12 cellular contexts compared by ENCODE assay signal in the genomic region with DNA sequence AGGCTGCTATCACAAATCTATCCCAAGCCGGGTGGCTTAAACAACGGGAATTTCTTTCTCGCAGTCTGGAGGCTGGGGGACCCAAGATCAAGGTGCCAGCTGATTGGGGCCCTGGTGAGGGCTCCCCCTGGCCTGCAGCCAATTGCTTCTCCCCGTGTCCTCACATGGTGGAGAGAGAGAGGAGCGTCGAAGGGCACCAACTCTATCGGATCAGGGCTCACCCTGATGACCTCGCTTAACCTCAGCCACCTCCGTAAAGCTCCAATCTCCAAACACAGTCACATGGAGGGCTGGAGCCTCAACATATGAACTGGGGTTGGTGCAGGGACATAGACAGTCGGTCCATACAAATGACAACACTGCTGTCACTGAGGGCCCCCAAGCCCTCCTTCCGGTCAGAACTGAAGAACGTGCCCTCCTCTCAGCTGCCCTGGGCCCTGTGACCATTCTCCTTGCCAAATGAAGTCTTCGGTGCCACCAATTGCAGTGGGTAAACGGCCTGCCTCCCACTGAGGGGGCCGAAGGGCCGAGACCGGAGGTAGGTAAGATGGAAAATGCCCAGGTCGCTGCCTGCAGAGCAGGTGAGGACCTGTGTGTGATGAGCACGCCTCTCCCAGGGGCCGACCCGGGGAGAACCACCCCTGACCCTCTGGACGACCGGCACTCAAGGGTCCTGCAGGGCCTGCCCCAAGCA.
DNase-seq lines count a peak whose midpoint lies in the region; ATAC-seq and TF ChIP-seq lines count a peak whose summit lies in the region.
"Had no signal": no experiment of that assay in that cellular context is flagged by ENCODE, and none has a peak within 500 bp of the region (broad histone marks: within the 10 kb centered on the region; RNA-seq: fewer than 3 reads in every experiment).

No MANE protein-coding gene starts in this region.

- H3K36me3 Mint-ChIP-seq in activated CD8-positive, alpha-beta memory T cell treated with anti-CD3 and anti-CD28 coated beads, Interleukin-2, amount 10 ng/mL, durations not matched to agents 7 days and 5 days = peaks cover 4% of the 10 kb centered on the region

- H2AFZ ChIP-seq in mesenchymal stem cell (ENCODE audit: low read depth, low read length) = no peak overlapping the region

- no peak overlapping the region for H3K4me3 ChIP-seq in BLaER1 treated with 17β-estradiol and CSF1 and Interleukin-3, amounts not matched to agents 10 nM and 100 nM
- no peak overlapping the region for H3K4me3 ChIP-seq in colonic mucosa
- no peak overlapping the region for H3K4me3 ChIP-seq in mesenchymal stem cell (ENCODE audit: insufficient read depth in 1 of 2, low read depth in 1 of 2, low read length in 2 of 2)
- no peak overlapping the region for H3K4me3 ChIP-seq in skeletal muscle tissue (ENCODE audit: low read length in 3 of 3)

- H2BK120ac ChIP-seq in mesenchymal stem cell (ENCODE audit: low read depth, low read length) = no peak overlapping the region

- H3K36me3 ChIP-seq in BLaER1 treated with 17β-estradiol and CSF1 and Interleukin-3, amounts not matched to agents 10 nM and 100 nM = peaks cover 0 to 8% (median 0%) of the 10 kb centered on the region in 11 experiments; a peak in 1 of 22 replicates
- H3K36me3 ChIP-seq in colonic mucosa (no peaks in the 10 kb centered on the region), mesenchymal stem cell (ENCODE audit: control insufficient read depth in 1 of 2, insufficient read depth in 2 of 2, low read depth in 1 of 2, low read length in 2 of 2) (no peaks in the 10 kb centered on the region), skeletal muscle tissue (ENCODE audit: control insufficient read depth in 3 of 3, insufficient read depth in 3 of 3, low read length in 3 of 3) (no peaks in the 10 kb centered on the region)

- H3K4ac ChIP-seq in mesenchymal stem cell (ENCODE audit: low read depth in 1 of 2, low read length in 2 of 2) = no peak overlapping the region

- no peak overlapping the region for H3K23ac ChIP-seq in mesenchymal stem cell (ENCODE audit: low read length in 2 of 2)

- H4K91ac ChIP-seq in mesenchymal stem cell (ENCODE audit: low read length) = peak overlapping the region; percentile 67

- H2BK5ac ChIP-seq in mesenchymal stem cell (ENCODE audit: low read depth, low read length, poor library complexity, severe bottlenecking) = no peak overlapping the region

- CTCF ChIA-PET in activated CD8-positive, alpha-beta memory T cell treated with anti-CD3 and anti-CD28 coated beads, Interleukin-2, amount 10 ng/mL, durations not matched to agents 7 days and 5 days (lab: Charles Lee) = interaction anchor here (1.7 kb wide), 1 partner anchor 15 kb away, joined by 4 read pairs; no protein-coding TSS in a partner anchor

- no peak for ATAC-seq in activated CD8-positive, alpha-beta memory T cell treated with anti-CD3 and anti-CD28 coated beads, Interleukin-2, amount 10 ng/mL, durations not matched to agents 7 days and 5 days
- ATAC-seq in GM18909 (IDR thresholded peaks at IDR 0.05; ENCODE audit: poor library complexity, unreplicated experiment) = no peak
- no peak for ATAC-seq in GM19023 (IDR thresholded peaks at IDR 0.05; ENCODE audit: unreplicated experiment)

- H3K4me1 ChIP-seq in BLaER1 treated with 17β-estradiol and CSF1 and Interleukin-3, amounts not matched to agents 10 nM and 100 nM = peaks cover 59 to 70% (median 69%) of the 10 kb centered on the region in 10 experiments
- peaks cover 20% of the 10 kb centered on the region for H3K4me1 ChIP-seq in colonic mucosa
- H3K4me1 ChIP-seq in mesenchymal stem cell (ENCODE audit: control insufficient read depth, insufficient read depth, low read depth, low read length) = peaks cover 6% of the 10 kb centered on the region
- peaks cover 60 to 81% (median 73%) of the 10 kb centered on the region in 3 donors for H3K4me1 ChIP-seq in skeletal muscle tissue (ENCODE audit: control insufficient read depth in 3 of 3, insufficient read depth in 3 of 3, low read length in 3 of 3)

- peak overlapping the region; percentile 62 to 85 (median 78) for H3K4me2 ChIP-seq in BLaER1 treated with 17β-estradiol and CSF1 and Interleukin-3, amounts not matched to agents 10 nM and 100 nM
- no peak overlapping the region for H3K4me2 ChIP-seq in mesenchymal stem cell (ENCODE audit: low read length, poor library complexity, severe bottlenecking)

- H3K9me3 ChIP-seq in BLaER1 treated with 17β-estradiol and CSF1 and Interleukin-3, amounts not matched to agents 10 nM and 100 nM (replicated peaks in 1 of 11) = peaks cover 8 to 31% (median 13%) of the 10 kb centered on the region in 11 experiments; a peak in 20 of 22 replicates
- H3K9me3 ChIP-seq in colonic mucosa (no peaks in the 10 kb centered on the region), mesenchymal stem cell (ENCODE audit: control insufficient read depth, low read length) (no peaks in the 10 kb centered on the region), skeletal muscle tissue (ENCODE audit: control insufficient read depth in 3 of 3, low read length in 3 of 3) (no peaks in the 10 kb centered on the region)

- H2BK12ac ChIP-seq in mesenchymal stem cell (ENCODE audit: low read length in 2 of 2) = peak overlapping the region; percentile 59 to 79

- no peak overlapping the region for H3K14ac ChIP-seq in mesenchymal stem cell (ENCODE audit: low read length in 2 of 2)

- no peaks in the 10 kb centered on the region for H3K27me3 Mint-ChIP-seq in activated CD8-positive, alpha-beta memory T cell treated with anti-CD3 and anti-CD28 coated beads, Interleukin-2, amount 10 ng/mL, durations not matched to agents 7 days and 5 days
- H3K27me3 Mint-ChIP-seq: activated CD4-positive, alpha-beta memory T cell treated with anti-CD3 and anti-CD28 coated beads, Interleukin-2, amount 10 ng/mL, durations not matched to agents 7 days and 5 days had no signal

- H2BK15ac ChIP-seq in mesenchymal stem cell (ENCODE audit: low read depth, poor library complexity, severe bottlenecking) = no peak overlapping the region

- peak overlapping the region in 3 of 11 experiments; percentile 17 to 79 (median 67); a peak in 3 of 22 replicates for H3K9ac ChIP-seq in BLaER1 treated with 17β-estradiol and CSF1 and Interleukin-3, amounts not matched to agents 10 nM and 100 nM
- peak overlapping the region in 1 of 2 donors; percentile 75 for H3K9ac ChIP-seq in colonic mucosa (ENCODE audit: low read depth in 2 of 2, low read length in 2 of 2)
- H3K9ac ChIP-seq in mesenchymal stem cell (ENCODE audit: low read length) = no peak overlapping the region
- peak overlapping the region in 2 of 3 donors; percentile 12 to 68 for H3K9ac ChIP-seq in skeletal muscle tissue (ENCODE audit: low read depth in 1 of 3, low read length in 3 of 3)

- no peak overlapping the region for H3K27ac Mint-ChIP-seq in activated CD8-positive, alpha-beta memory T cell treated with anti-CD3 and anti-CD28 coated beads, Interleukin-2, amount 10 ng/mL, durations not matched to agents 7 days and 5 days
- H3K27ac Mint-ChIP-seq: activated CD4-positive, alpha-beta memory T cell treated with anti-CD3 and anti-CD28 coated beads, Interleukin-2, amount 10 ng/mL, durations not matched to agents 7 days and 5 days had no signal

- H4K20me1 ChIP-seq in BLaER1 treated with 17β-estradiol and CSF1 and Interleukin-3, amounts not matched to agents 10 nM and 100 nM = no peaks in the 10 kb centered on the region

- H2AK5ac ChIP-seq in mesenchymal stem cell (ENCODE audit: low read length, severe bottlenecking) = no peak overlapping the region

- no peak for DNase-seq in colonic mucosa
- no peak for DNase-seq in mesenchymal stem cell
- no peak for DNase-seq in activated CD8-positive, alpha-beta memory T cell treated with anti-CD3 and anti-CD28 coated beads, Interleukin-2, amount 10 ng/mL, durations not matched to agents 7 days and 5 days
- no peak for DNase-seq in activated gamma-delta T cell (lab: John Stamatoyannopoulos, UW)
- DNase-seq: activated CD4-positive, alpha-beta memory T cell treated with anti-CD3 and anti-CD28 coated beads, Interleukin-2, amount 10 ng/mL, durations not matched to agents 7 days and 5 days; activated naive CD4-positive, alpha-beta T cell; NCI-H1436 treated with DMSO at 0.1 percent for 48 hours; NCI-H524 had no signal

- no peak overlapping the region for H4K8ac ChIP-seq in mesenchymal stem cell (ENCODE audit: low read length)

- peaks cover 3% of the 10 kb centered on the region for H3K9me3 Mint-ChIP-seq in activated CD8-positive, alpha-beta memory T cell treated with anti-CD3 and anti-CD28 coated beads, Interleukin-2, amount 10 ng/mL, durations not matched to agents 7 days and 5 days (ENCODE audit: low read depth)

- peaks cover 1% of the 10 kb centered on the region for H3K4me1 Mint-ChIP-seq in activated CD8-positive, alpha-beta memory T cell treated with anti-CD3 and anti-CD28 coated beads, Interleukin-2, amount 10 ng/mL, durations not matched to agents 7 days and 5 days

- no peaks in the 10 kb centered on the region for H3K27me3 ChIP-seq in BLaER1 treated with 17β-estradiol and CSF1 and Interleukin-3, amounts not matched to agents 10 nM and 100 nM
- H3K27me3 ChIP-seq in colonic mucosa (no peaks in the 10 kb centered on the region), mesenchymal stem cell (ENCODE audit: control insufficient read depth in 1 of 2, insufficient read depth in 1 of 2, low read length in 2 of 2) (no peaks in the 10 kb centered on the region), skeletal muscle tissue (ENCODE audit: control insufficient read depth in 3 of 3, insufficient read depth in 3 of 3, low read length in 3 of 3) (no peaks in the 10 kb centered on the region)

- H3K4me3 Mint-ChIP-seq in activated CD8-positive, alpha-beta memory T cell treated with anti-CD3 and anti-CD28 coated beads, Interleukin-2, amount 10 ng/mL, durations not matched to agents 7 days and 5 days = no peak overlapping the region
- H3K4me3 Mint-ChIP-seq: activated CD4-positive, alpha-beta memory T cell treated with anti-CD3 and anti-CD28 coated beads, Interleukin-2, amount 10 ng/mL, durations not matched to agents 7 days and 5 days had no signal

- WGBS in mesenchymal stem cell = 95% methylated on average over 23 of the region's 23 CpGs

- H3K18ac ChIP-seq in mesenchymal stem cell (ENCODE audit: low read depth in 1 of 2, low read length in 2 of 2) = peak overlapping the region; percentile 9 to 64

- H3K27ac ChIP-seq in BLaER1 treated with 17β-estradiol and CSF1 and Interleukin-3, amounts not matched to agents 10 nM and 100 nM = peak overlapping the region; percentile 14 to 89 (median 69); a peak in 20 of 22 replicates
- H3K27ac ChIP-seq in colonic mucosa = peak overlapping the region; percentile 65
- H3K27ac ChIP-seq in mesenchymal stem cell (ENCODE audit: low read length, poor library complexity, severe bottlenecking) = no peak overlapping the region
- H3K27ac ChIP-seq in skeletal muscle tissue (ENCODE audit: low read depth, low read length) = peak overlapping the region; percentile 90

- no peak for TF ChIP-seq CTCF in colonic mucosa (IDR thresholded peaks at IDR 0.05)

- H3K79me1 ChIP-seq in mesenchymal stem cell (replicated peaks; ENCODE audit: low read length, poor library complexity, severe bottlenecking) = no peaks in the 10 kb centered on the region

- intact Hi-C loops in colonic mucosa (cut with DNase I) = no loop called here
